In genomic region chr17:5486206-5487124, GRCh38 we compare ENCODE assay signal across 1 cellular context.
A peak's percentile ranks its signal among the peaks of the same experiment; 100 is the strongest.
TF ChIP-seq lines count a peak whose summit lies in the region.

MIS12 (plus strand) TSS chr17:5486566; CDS start chr17:5488863, 2,297 bp downstream.

TF ChIP-seq in HepG2, 621 proteins besides CTCF, POLR2A, EP300 and RAD21 (continued from another document and continues in another):
- TF ChIP-seq MATR3 (CRISPR knock-in tag; IDR thresholded peaks at IDR 0.05) (no peak), JDP2 (CRISPR knock-in tag; IDR thresholded peaks at IDR 0.05; ENCODE audit: borderline replicate concordance) (no peak), KLF13 (CRISPR knock-in tag; IDR thresholded peaks at IDR 0.05) (no peak), HES4 (CRISPR knock-in tag; IDR thresholded peaks at IDR 0.05; ENCODE audit: borderline replicate concordance) (peak; percentile 91), PHF5A (CRISPR knock-in tag; IDR thresholded peaks at IDR 0.05; ENCODE audit: low read depth, unreplicated experiment) (no peak), SIN3B (IDR thresholded peaks at IDR 0.05; ENCODE audit: low read length) (peak; percentile 81), ISX (CRISPR knock-in tag; conservative IDR thresholded peaks at IDR 0.05) (no peak), MZF1 (CRISPR knock-in tag; IDR thresholded peaks at IDR 0.05; ENCODE audit: borderline replicate concordance) (0 out of 2 replicates have a peak, but pooled peaks have one; percentile 42), U2AF2 (IDR thresholded peaks at IDR 0.05; ENCODE audit: low read depth, low read length) (no peak), ZNF326 (CRISPR knock-in tag; IDR thresholded peaks at IDR 0.05; ENCODE audit: borderline replicate concordance) (no peak), ZBTB38 (CRISPR knock-in tag; IDR thresholded peaks at IDR 0.05) (no peak), PCBP2 (optimal IDR thresholded peaks at IDR 0.05; ENCODE audit: low read depth, low read length, poor library complexity, severe bottlenecking) (no peak), ISL2 (CRISPR knock-in tag; IDR thresholded peaks at IDR 0.05) (peak; percentile 65), NKX3-1 (CRISPR knock-in tag; IDR thresholded peaks at IDR 0.05) (peak; percentile 78), RCOR2 (CRISPR knock-in tag; IDR thresholded peaks at IDR 0.05) (no peak), ZNF282 (IDR thresholded peaks at IDR 0.05; ENCODE audit: partially characterized antibody) (no peak), NFRKB (IDR thresholded peaks at IDR 0.05) (no peak), FLYWCH1 (CRISPR knock-in tag; IDR thresholded peaks at IDR 0.05) (no peak), ZNF83 (CRISPR knock-in tag; IDR thresholded peaks at IDR 0.05; ENCODE audit: borderline replicate concordance) (no peak), HMGA1 (CRISPR knock-in tag; conservative IDR thresholded peaks at IDR 0.05) (no peak), RBAK (CRISPR knock-in tag; IDR thresholded peaks at IDR 0.05) (no peak), ZNF704 (CRISPR knock-in tag; IDR thresholded peaks at IDR 0.05; ENCODE audit: borderline replicate concordance) (no peak; the same call in 1 of the 2 replicates), KDM5A (IDR thresholded peaks at IDR 0.05; ENCODE audit: borderline replicate concordance, low read length) (peak; percentile 86), ZNF432 (CRISPR knock-in tag; IDR thresholded peaks at IDR 0.05; ENCODE audit: borderline replicate concordance) (no peak), LCORL (IDR thresholded peaks at IDR 0.05) (peak; percentile 52; the same call in 1 of the 2 replicates), LCORL (CRISPR knock-in tag; IDR thresholded peaks at IDR 0.05) (peak; percentile 79), EHMT2 (IDR thresholded peaks at IDR 0.05; ENCODE audit: borderline replicate concordance, low read depth, low read length) (no peak), ZBTB2 (CRISPR knock-in tag; IDR thresholded peaks at IDR 0.05; ENCODE audit: low read depth) (no peak), SALL2 (CRISPR knock-in tag; IDR thresholded peaks at IDR 0.05) (peak; percentile 81; the same call in 1 of the 2 replicates), XBP1 (CRISPR knock-in tag; IDR thresholded peaks at IDR 0.05) (no peak), ELK4 (CRISPR knock-in tag; IDR thresholded peaks at IDR 0.05; ENCODE audit: borderline replicate concordance) (0 out of 2 replicates have a peak, but pooled peaks have one; percentile 13), SNAPC2 (CRISPR knock-in tag; IDR thresholded peaks at IDR 0.05) (no peak), FOXO1 (CRISPR knock-in tag; IDR thresholded peaks at IDR 0.05) (peak; percentile 72; the same call in 1 of the 2 replicates), ZNF207 (IDR thresholded peaks at IDR 0.05; ENCODE audit: borderline replicate concordance) (no peak), ZSCAN22 (CRISPR knock-in tag; IDR thresholded peaks at IDR 0.05) (no peak), ATAD3A (CRISPR knock-in tag; IDR thresholded peaks at IDR 0.05) (peak; percentile 55; the same call in 1 of the 2 replicates), KDM1A (CRISPR knock-in tag; IDR thresholded peaks at IDR 0.05) (no peak), KAT7 (CRISPR knock-in tag; IDR thresholded peaks at IDR 0.05; ENCODE audit: borderline replicate concordance) (0 out of 2 replicates have a peak, but pooled peaks have one; percentile 45), MTF1 (CRISPR knock-in tag; IDR thresholded peaks at IDR 0.05) (0 out of 2 replicates have a peak, but pooled peaks have one; percentile 45), ZNF574 (CRISPR knock-in tag; IDR thresholded peaks at IDR 0.05) (peak; percentile 91), ETV6 (CRISPR knock-in tag; conservative IDR thresholded peaks at IDR 0.05) (peak; percentile 56; the same call in 1 of the 2 replicates), ZNF790 (CRISPR knock-in tag; IDR thresholded peaks at IDR 0.05; ENCODE audit: borderline replicate concordance) (no peak; the same call in 1 of the 2 replicates), SOX13 (IDR thresholded peaks at IDR 0.05) (no peak), SOX13 (CRISPR knock-in tag; conservative IDR thresholded peaks at IDR 0.05 in 1 of 2, IDR thresholded peaks at IDR 0.05 in 1 of 2) (0 out of 4 replicates have a peak, but pooled peaks of 1 of the 2 experiments have one; percentile 45), ZNF557 (CRISPR knock-in tag; IDR thresholded peaks at IDR 0.05) (0 out of 2 replicates have a peak, but pooled peaks have one; percentile 74), SYNCRIP (IDR thresholded peaks at IDR 0.05; ENCODE audit: insufficient read depth, low read depth, low read length) (no peak), NRL (CRISPR knock-in tag; IDR thresholded peaks at IDR 0.05; ENCODE audit: borderline replicate concordance) (peak; percentile 83; the same call in 1 of the 2 replicates), HOXA9 (CRISPR knock-in tag; IDR thresholded peaks at IDR 0.05; ENCODE audit: borderline replicate concordance) (no peak), ZNF329 (CRISPR knock-in tag; IDR thresholded peaks at IDR 0.05; ENCODE audit: low read depth) (no peak; the same call in 1 of the 2 replicates), SSRP1 (CRISPR knock-in tag; IDR thresholded peaks at IDR 0.05) (no peak), TEF (CRISPR knock-in tag; IDR thresholded peaks at IDR 0.05) (no peak), GFI1 (CRISPR knock-in tag; IDR thresholded peaks at IDR 0.05; ENCODE audit: borderline replicate concordance) (no peak; the same call in 1 of the 2 replicates), ZNF17 (CRISPR knock-in tag; IDR thresholded peaks at IDR 0.05) (no peak)
- TF ChIP-seq, protein P1, sequence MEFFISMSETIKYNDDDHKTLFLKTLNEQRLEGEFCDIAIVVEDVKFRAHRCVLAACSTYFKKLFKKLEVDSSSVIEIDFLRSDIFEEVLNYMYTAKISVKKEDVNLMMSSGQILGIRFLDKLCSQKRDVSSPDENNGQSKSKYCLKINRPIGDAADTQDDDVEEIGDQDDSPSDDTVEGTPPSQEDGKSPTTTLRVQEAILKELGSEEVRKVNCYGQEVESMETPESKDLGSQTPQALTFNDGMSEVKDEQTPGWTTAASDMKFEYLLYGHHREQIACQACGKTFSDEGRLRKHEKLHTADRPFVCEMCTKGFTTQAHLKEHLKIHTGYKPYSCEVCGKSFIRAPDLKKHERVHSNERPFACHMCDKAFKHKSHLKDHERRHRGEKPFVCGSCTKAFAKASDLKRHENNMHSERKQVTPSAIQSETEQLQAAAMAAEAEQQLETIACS (CRISPR knock-in tag; IDR thresholded peaks at IDR 0.05) = 0 out of 2 replicates have a peak, but pooled peaks have one; percentile 27
- TF ChIP-seq, protein P2, sequence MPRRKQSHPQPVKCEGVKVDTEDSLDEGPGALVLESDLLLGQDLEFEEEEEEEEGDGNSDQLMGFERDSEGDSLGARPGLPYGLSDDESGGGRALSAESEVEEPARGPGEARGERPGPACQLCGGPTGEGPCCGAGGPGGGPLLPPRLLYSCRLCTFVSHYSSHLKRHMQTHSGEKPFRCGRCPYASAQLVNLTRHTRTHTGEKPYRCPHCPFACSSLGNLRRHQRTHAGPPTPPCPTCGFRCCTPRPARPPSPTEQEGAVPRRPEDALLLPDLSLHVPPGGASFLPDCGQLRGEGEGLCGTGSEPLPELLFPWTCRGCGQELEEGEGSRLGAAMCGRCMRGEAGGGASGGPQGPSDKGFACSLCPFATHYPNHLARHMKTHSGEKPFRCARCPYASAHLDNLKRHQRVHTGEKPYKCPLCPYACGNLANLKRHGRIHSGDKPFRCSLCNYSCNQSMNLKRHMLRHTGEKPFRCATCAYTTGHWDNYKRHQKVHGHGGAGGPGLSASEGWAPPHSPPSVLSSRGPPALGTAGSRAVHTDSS (CRISPR knock-in tag; conservative IDR thresholded peaks at IDR 0.05) = no peak
- TF ChIP-seq, protein P3, sequence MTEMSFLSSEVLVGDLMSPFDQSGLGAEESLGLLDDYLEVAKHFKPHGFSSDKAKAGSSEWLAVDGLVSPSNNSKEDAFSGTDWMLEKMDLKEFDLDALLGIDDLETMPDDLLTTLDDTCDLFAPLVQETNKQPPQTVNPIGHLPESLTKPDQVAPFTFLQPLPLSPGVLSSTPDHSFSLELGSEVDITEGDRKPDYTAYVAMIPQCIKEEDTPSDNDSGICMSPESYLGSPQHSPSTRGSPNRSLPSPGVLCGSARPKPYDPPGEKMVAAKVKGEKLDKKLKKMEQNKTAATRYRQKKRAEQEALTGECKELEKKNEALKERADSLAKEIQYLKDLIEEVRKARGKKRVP (CRISPR knock-in tag; IDR thresholded peaks at IDR 0.05) = 0 out of 4 replicates have a peak, but pooled peaks of 1 of the 2 experiments have one; percentile 24
- TF ChIP-seq, protein P4, sequence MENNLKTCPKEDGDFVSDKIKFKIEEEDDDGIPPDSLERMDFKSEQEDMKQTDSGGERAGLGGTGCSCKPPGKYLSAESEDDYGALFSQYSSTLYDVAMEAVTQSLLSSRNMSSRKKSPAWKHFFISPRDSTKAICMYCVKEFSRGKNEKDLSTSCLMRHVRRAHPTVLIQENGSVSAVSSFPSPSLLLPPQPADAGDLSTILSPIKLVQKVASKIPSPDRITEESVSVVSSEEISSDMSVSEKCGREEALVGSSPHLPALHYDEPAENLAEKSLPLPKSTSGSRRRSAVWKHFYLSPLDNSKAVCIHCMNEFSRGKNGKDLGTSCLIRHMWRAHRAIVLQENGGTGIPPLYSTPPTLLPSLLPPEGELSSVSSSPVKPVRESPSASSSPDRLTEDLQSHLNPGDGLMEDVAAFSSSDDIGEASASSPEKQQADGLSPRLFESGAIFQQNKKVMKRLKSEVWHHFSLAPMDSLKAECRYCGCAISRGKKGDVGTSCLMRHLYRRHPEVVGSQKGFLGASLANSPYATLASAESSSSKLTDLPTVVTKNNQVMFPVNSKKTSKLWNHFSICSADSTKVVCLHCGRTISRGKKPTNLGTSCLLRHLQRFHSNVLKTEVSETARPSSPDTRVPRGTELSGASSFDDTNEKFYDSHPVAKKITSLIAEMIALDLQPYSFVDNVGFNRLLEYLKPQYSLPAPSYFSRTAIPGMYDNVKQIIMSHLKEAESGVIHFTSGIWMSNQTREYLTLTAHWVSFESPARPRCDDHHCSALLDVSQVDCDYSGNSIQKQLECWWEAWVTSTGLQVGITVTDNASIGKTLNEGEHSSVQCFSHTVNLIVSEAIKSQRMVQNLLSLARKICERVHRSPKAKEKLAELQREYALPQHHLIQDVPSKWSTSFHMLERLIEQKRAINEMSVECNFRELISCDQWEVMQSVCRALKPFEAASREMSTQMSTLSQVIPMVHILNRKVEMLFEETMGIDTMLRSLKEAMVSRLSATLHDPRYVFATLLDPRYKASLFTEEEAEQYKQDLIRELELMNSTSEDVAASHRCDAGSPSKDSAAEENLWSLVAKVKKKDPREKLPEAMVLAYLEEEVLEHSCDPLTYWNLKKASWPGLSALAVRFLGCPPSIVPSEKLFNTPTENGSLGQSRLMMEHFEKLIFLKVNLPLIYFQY (CRISPR knock-in tag; IDR thresholded peaks at IDR 0.05; ENCODE audit: borderline replicate concordance) = peak; percentile 75
- TF ChIP-seq, protein P5, sequence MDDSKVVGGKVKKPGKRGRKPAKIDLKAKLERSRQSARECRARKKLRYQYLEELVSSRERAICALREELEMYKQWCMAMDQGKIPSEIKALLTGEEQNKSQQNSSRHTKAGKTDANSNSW (CRISPR knock-in tag; IDR thresholded peaks at IDR 0.05; ENCODE audit: borderline replicate concordance) = 0 out of 2 replicates have a peak, but pooled peaks have one; percentile 46
